Comparison of ENCODE assay signal across 22 cellular contexts in the genomic region with DNA sequence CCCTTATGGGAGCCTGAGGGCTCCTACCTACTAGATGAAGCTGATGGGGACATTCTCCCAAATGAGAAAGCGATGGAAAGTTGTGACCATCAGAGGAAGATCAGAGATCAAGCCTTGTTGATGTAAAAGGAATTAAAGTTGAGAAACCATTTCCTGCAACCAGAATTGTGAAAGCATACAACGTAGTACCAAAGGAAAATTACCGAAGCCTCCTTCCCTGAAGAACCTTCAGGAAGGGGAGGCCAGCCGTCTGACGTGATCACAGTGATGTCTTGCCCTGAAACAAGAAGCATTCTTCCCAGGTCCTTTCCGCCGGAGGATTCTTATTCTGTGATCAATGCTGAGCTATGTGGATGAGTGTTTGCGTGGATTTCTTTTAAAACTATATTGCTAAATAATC.
"Had no signal": no experiment of that assay in that cellular context is flagged by ENCODE, and none has a peak within 500 bp of the region (broad histone marks: within the 10 kb centered on the region; RNA-seq: fewer than 3 reads in every experiment).

No MANE protein-coding gene starts in this region.

- H3K27me3 Mint-ChIP-seq: activated CD4-positive, alpha-beta memory T cell treated with anti-CD3 and anti-CD28 coated beads, Interleukin-2, amount 10 ng/mL, durations not matched to agents 7 days and 5 days had no signal

- H3K27me3 ChIP-seq: body of pancreas, tibial artery, vagina had no signal

- H3K4me1 ChIP-seq: body of pancreas had no signal

- H3K4me1 Mint-ChIP-seq: activated CD4-positive, alpha-beta memory T cell treated with anti-CD3 and anti-CD28 coated beads, Interleukin-2, amount 10 ng/mL, durations not matched to agents 7 days and 5 days; activated CD4-positive, alpha-beta T cell treated with anti-CD3 and anti-CD28 coated beads for 36 hours; activated naive CD4-positive, alpha-beta T cell treated with anti-CD3 and anti-CD28 coated beads, Interleukin-2, amount 50 U/mL, for 24 hours had no signal

- H3K27ac Mint-ChIP-seq: activated CD4-positive, alpha-beta memory T cell treated with anti-CD3 and anti-CD28 coated beads, Interleukin-2, amount 10 ng/mL, durations not matched to agents 7 days and 5 days; activated CD4-positive, alpha-beta T cell treated with anti-CD3 and anti-CD28 coated beads for 36 hours; activated naive CD4-positive, alpha-beta T cell treated with anti-CD3 and anti-CD28 coated beads, Interleukin-2, amount 50 U/mL, for 24 hours had no signal

- DNase-seq: activated CD4-positive, alpha-beta memory T cell treated with anti-CD3 and anti-CD28 coated beads, Interleukin-2, amount 10 ng/mL, durations not matched to agents 7 days and 5 days; activated CD4-positive, alpha-beta T cell treated with anti-CD3 and anti-CD28 coated beads for 36 hours; activated effector memory CD4-positive, alpha-beta T cell treated with anti-CD3 and anti-CD28 coated beads, Interleukin-2, amount 50 U/mL, for 16 hours; activated T-cell treated with anti-CD3 and anti-CD28 coated beads, Interleukin-2, amount 50 U/mL, for 48 hours; amygdala; body of pancreas; central memory CD4-positive, alpha-beta T cell; cortex of kidney; effector CD8-positive, alpha-beta T cell; left ventricle myocardium superior; mesendoderm; nucleus accumbens; posterior cingulate gyrus; stimulated activated CD4-positive, alpha-beta T cell treated with anti-CD3 and anti-CD28 coated beads, Interleukin-4, amount 100 ng/mL, for 24 hours; T-helper 1 cell; tibial artery; WERI-Rb-1 had no signal

- H3K36me3 Mint-ChIP-seq: activated naive CD4-positive, alpha-beta T cell treated with anti-CD3 and anti-CD28 coated beads, Interleukin-2, amount 50 U/mL, for 24 hours; natural killer cell treated with Interleukin-12 subunit alpha and Interleukin-12 subunit beta and Interleukin-15 and Interleukin-18, amount 100 ng/mL, for 72 hours had no signal

- H3K9me3 Mint-ChIP-seq: activated naive CD4-positive, alpha-beta T cell treated with anti-CD3 and anti-CD28 coated beads, Interleukin-2, amount 50 U/mL, for 24 hours; natural killer cell treated with Interleukin-12 subunit alpha and Interleukin-12 subunit beta and Interleukin-15 and Interleukin-18, amount 100 ng/mL, for 72 hours had no signal

- H3K9me3 ChIP-seq: body of pancreas, tibial artery, vagina had no signal

- H3K4me3 Mint-ChIP-seq: activated CD4-positive, alpha-beta memory T cell treated with anti-CD3 and anti-CD28 coated beads, Interleukin-2, amount 10 ng/mL, durations not matched to agents 7 days and 5 days; activated CD4-positive, alpha-beta T cell treated with anti-CD3 and anti-CD28 coated beads for 36 hours; activated naive CD4-positive, alpha-beta T cell treated with anti-CD3 and anti-CD28 coated beads, Interleukin-2, amount 50 U/mL, for 24 hours; natural killer cell treated with Interleukin-12 subunit alpha and Interleukin-12 subunit beta and Interleukin-15 and Interleukin-18, amount 100 ng/mL, for 72 hours had no signal

- H3K27ac ChIP-seq: body of pancreas, skin epidermis, tibial artery, vagina, WERI-Rb-1 had no signal

- FAIRE-seq: endothelial cell of umbilical vein had no signal

- ATAC-seq: activated CD4-positive, alpha-beta T cell treated with anti-CD3 and anti-CD28 coated beads for 36 hours; body of pancreas; left ventricle myocardium superior; natural killer cell treated with Interleukin-12 subunit alpha and Interleukin-12 subunit beta and Interleukin-15 and Interleukin-18, amount 100 ng/mL, for 72 hours had no signal

- H3K4me3 ChIP-seq: body of pancreas, skin epidermis, tibial artery, vagina had no signal

- H3K36me3 ChIP-seq: tibial artery, vagina, WERI-Rb-1 had no signal
